Comparison of ENCODE assay signal across 18 cellular contexts in the genomic region with DNA sequence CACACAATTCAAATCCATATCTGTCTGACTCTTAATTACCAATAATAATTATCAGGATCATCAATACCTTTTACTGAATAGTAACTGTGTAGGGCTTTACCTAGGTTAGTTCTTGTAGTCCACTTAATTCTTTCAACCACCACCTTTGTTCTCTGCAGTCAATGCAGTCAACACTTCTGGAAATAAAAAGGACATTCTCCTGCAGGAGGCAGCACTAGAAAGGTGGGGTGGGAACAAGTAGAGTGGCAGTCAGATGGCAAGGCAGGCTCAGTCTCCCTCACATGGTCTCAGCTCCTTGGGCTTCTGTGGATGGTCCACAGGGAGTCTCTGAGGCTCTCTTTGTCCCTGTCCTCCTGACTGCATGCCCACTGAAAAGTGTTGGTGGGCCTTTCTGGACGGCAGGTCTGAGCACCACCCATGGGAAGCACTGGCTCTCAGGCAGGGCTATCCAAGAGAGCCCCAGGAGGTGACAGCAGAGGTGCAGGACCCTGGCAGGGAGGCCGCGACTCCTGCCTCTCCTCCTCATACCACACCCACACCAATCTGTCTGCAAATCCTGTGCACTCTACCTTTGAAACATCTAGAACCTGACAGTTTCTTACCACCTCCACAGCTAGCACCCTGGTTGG.
"Had no signal": no experiment of that assay in that cellular context is flagged by ENCODE, and none has a peak within 500 bp of the region (broad histone marks: within the 10 kb centered on the region; RNA-seq: fewer than 3 reads in every experiment).

No MANE protein-coding gene starts in this region.

- H3K9me3 ChIP-seq: prostate gland, right lobe of liver, thyroid gland, vagina had no signal

- H3K4me1 Mint-ChIP-seq: activated CD4-positive, alpha-beta memory T cell treated with anti-CD3 and anti-CD28 coated beads, Interleukin-2, amount 10 ng/mL, durations not matched to agents 7 days and 5 days; activated CD4-positive, alpha-beta T cell treated with anti-CD3 and anti-CD28 coated beads for 36 hours had no signal

- ATAC-seq: activated CD4-positive, alpha-beta T cell treated with anti-CD3 and anti-CD28 coated beads for 36 hours; gastroesophageal sphincter; left lobe of liver had no signal

- H3K4me3 Mint-ChIP-seq: activated CD4-positive, alpha-beta memory T cell treated with anti-CD3 and anti-CD28 coated beads, Interleukin-2, amount 10 ng/mL, durations not matched to agents 7 days and 5 days; activated CD4-positive, alpha-beta T cell treated with anti-CD3 and anti-CD28 coated beads for 36 hours; natural killer cell treated with Interleukin-12 subunit alpha and Interleukin-12 subunit beta and Interleukin-15 and Interleukin-18, amount 100 ng/mL, for 72 hours had no signal

- H3K27me3 ChIP-seq: brain microvascular endothelial cell, right lobe of liver, thyroid gland, vagina had no signal

- H3K36me3 ChIP-seq: brain microvascular endothelial cell, gastroesophageal sphincter, prostate gland, right lobe of liver, thyroid gland, vagina had no signal

- H3K4me1 ChIP-seq: gastroesophageal sphincter, prostate gland, right lobe of liver, thyroid gland, vagina had no signal

- H3K27ac Mint-ChIP-seq: activated CD4-positive, alpha-beta memory T cell treated with anti-CD3 and anti-CD28 coated beads, Interleukin-2, amount 10 ng/mL, durations not matched to agents 7 days and 5 days; activated CD4-positive, alpha-beta T cell treated with anti-CD3 and anti-CD28 coated beads for 36 hours; natural killer cell treated with Interleukin-12 subunit alpha and Interleukin-12 subunit beta and Interleukin-15 and Interleukin-18, amount 100 ng/mL, for 72 hours had no signal

- H3K27ac ChIP-seq: brain microvascular endothelial cell, gastroesophageal sphincter, prostate gland, right lobe of liver, thyroid gland, vagina had no signal

- H3K4me3 ChIP-seq: gastroesophageal sphincter, prostate gland, right lobe of liver, thyroid gland, vagina had no signal

- DNase-seq: activated CD4-positive, alpha-beta memory T cell treated with anti-CD3 and anti-CD28 coated beads, Interleukin-2, amount 10 ng/mL, durations not matched to agents 7 days and 5 days; activated CD4-positive, alpha-beta T cell treated with anti-CD3 and anti-CD28 coated beads for 36 hours; activated naive CD4-positive, alpha-beta T cell; anterior cingulate cortex; brain microvascular endothelial cell; cerebellar nuclear complex; erythroblast; mammary epithelial cell; occipital lobe; stimulated activated CD4-positive, alpha-beta T cell treated with anti-CD3 and anti-CD28 coated beads, Interleukin-1b, Interleukin-23, amount 100 ng/mL, for 48 hours; T-helper 2 cell; thyroid gland had no signal
